Comparison of ENCODE assay signal across 8 cellular contexts in genomic region chr3:42300013-42300412, GRCh38. TPM values are rescaled to one million over a fixed set of nuclear protein-coding genes. Genes with fewer than 3 reads are reported as not detected.
A peak's percentile ranks its signal among the peaks of the same experiment; 100 is the strongest.
DNase-seq lines count a peak whose midpoint lies in the region; ATAC-seq, FAIRE-seq and TF ChIP-seq lines count a peak whose summit lies in the region.

No MANE protein-coding gene starts in this region.

- no peaks in the 10 kb centered on the region for H3K79me2 ChIP-seq in endothelial cell of umbilical vein (ENCODE audit: control insufficient read depth, insufficient read depth, low read length)

- H3K36me3 ChIP-seq in endothelial cell of umbilical vein (ENCODE audit: control insufficient read depth in 2 of 2, extremely low read depth in 1 of 2, insufficient read depth in 2 of 2, low read length in 2 of 2) (no peaks in the 10 kb centered on the region), left ventricle myocardium inferior (no peaks in the 10 kb centered on the region)

- no peak overlapping the region for H3K4me2 ChIP-seq in endothelial cell of umbilical vein (ENCODE audit: insufficient read depth, low read length)

- H3K9ac ChIP-seq in endothelial cell of umbilical vein (replicated peaks; ENCODE audit: extremely low read depth, insufficient read depth, low read length) = no peak overlapping the region

- no peak for FAIRE-seq in H54 (lab: Jason Lieb, UNC)
- peak; percentile 72 for FAIRE-seq in endothelial cell of umbilical vein (lab: Jason Lieb, UNC)

- no peaks in the 10 kb centered on the region for H4K20me1 ChIP-seq in endothelial cell of umbilical vein (replicated peaks; ENCODE audit: control insufficient read depth, extremely low read depth, insufficient read depth, low read length)

- no peak overlapping the region for H2AFZ ChIP-seq in endothelial cell of umbilical vein (ENCODE audit: low read depth, low read length)

- CTCF ChIA-PET in endothelial cell of umbilical vein (lab: Charles Lee) = no interaction called here

- dilution Hi-C loops in endothelial cell of umbilical vein (cut with MboI; ENCODE audit: extremely low pct_ligation_motif_present, low sequenced_read_pairs) = no loop called here

- BruUV-seq in endothelial cell of umbilical vein (replicated peaks; lab: Mats Ljungman, UMichigan) = no TSS peak

- no peaks in the 10 kb centered on the region for H3K4me1 ChIP-seq in endothelial cell of umbilical vein (ENCODE audit: control insufficient read depth, extremely low read depth, insufficient read depth, low read length)
- H3K4me1 ChIP-seq in left ventricle myocardium inferior = no peaks in the 10 kb centered on the region

- H3K9me3 ChIP-seq in endothelial cell of umbilical vein (replicated peaks; ENCODE audit: control insufficient read depth, insufficient read depth, low read length) (no peaks in the 10 kb centered on the region), left ventricle myocardium inferior (replicated peaks) (peaks cover 4% of the 10 kb centered on the region)

- no peaks in the 10 kb centered on the region for H3K9me1 ChIP-seq in endothelial cell of umbilical vein (replicated peaks; ENCODE audit: control insufficient read depth, extremely low read depth, insufficient read depth, low read length)

- DNase-seq in H54 (ENCODE audit: insufficient read length, low spot score) (peak; percentile 12), NCI-H345 (lab: John Stamatoyannopoulos, UW) (peak; percentile 51), endothelial cell of umbilical vein (ENCODE audit: low read depth, low spot score) (peak; percentile 38), renal cortical epithelial cell (ENCODE audit: low read depth) (peak; percentile 47), left ventricle myocardium inferior (no peak), dorsolateral prefrontal cortex (no peak)

- no peak overlapping the region for H3K4me3 ChIP-seq in endothelial cell of umbilical vein (replicated peaks in 1 of 3; ENCODE audit: insufficient read depth in 1 of 3, low read depth in 1 of 3, low read length in 3 of 3)
- H3K4me3 ChIP-seq in left ventricle myocardium inferior = no peak overlapping the region
- H3K4me3 ChIP-seq in dorsolateral prefrontal cortex = no peak overlapping the region

- TF ChIP-seq POLR2A in H54 (IDR thresholded peaks at IDR 0.05; ENCODE audit: low read depth, low read length) (no peak), endothelial cell of umbilical vein (IDR thresholded peaks at IDR 0.05; ENCODE audit: low read depth, low read length) (no peak)

- ATAC-seq in HG02870 (IDR thresholded peaks at IDR 0.05; ENCODE audit: unreplicated experiment) (no peak), HG03135 (IDR thresholded peaks at IDR 0.05; ENCODE audit: unreplicated experiment) (no peak)

- intact Hi-C loops in endothelial cell of umbilical vein (cut with micrococcal nuclease) (no loop called here), left ventricle myocardium inferior (cut with micrococcal nuclease) (no loop called here), dorsolateral prefrontal cortex (cut with DNase I) (no loop called here)

- TF ChIP-seq CTCF in endothelial cell of umbilical vein (IDR thresholded peaks at IDR 0.05; ENCODE audit: extremely low read depth in 1 of 2, insufficient read depth in 1 of 2, low read depth in 1 of 2, low read length in 2 of 2) (no peak), left ventricle myocardium inferior (IDR thresholded peaks at IDR 0.05; ENCODE audit: borderline replicate concordance) (no peak), dorsolateral prefrontal cortex (IDR thresholded peaks at IDR 0.05 in 54 of 56, conservative IDR thresholded peaks at IDR 0.05 in 2 of 56; ENCODE audit: low read depth in 1 of 56, partially characterized antibody in 56 of 56) (no peak)

- no peaks in the 10 kb centered on the region for H3K27me3 ChIP-seq in endothelial cell of umbilical vein (ENCODE audit: control insufficient read depth in 2 of 2, insufficient read depth in 2 of 2, low read length in 2 of 2)
- peaks cover 41% of the 10 kb centered on the region for H3K27me3 ChIP-seq in left ventricle myocardium inferior (ENCODE audit: low read depth)
- H3K27me3 ChIP-seq in dorsolateral prefrontal cortex = peaks cover 0 to 9% (median 0%) of the 10 kb centered on the region in 45 donors

- POLR2A ChIA-PET in endothelial cell of umbilical vein (lab: Charles Lee) = no interaction called here

- H3K27ac ChIP-seq in endothelial cell of umbilical vein (ENCODE audit: insufficient read depth, low read depth, low read length) (no peak overlapping the region), left ventricle myocardium inferior (replicated peaks) (no peak overlapping the region), dorsolateral prefrontal cortex (no peak overlapping the region)

TF ChIP-seq in endothelial cell of umbilical vein, 7 proteins besides CTCF, POLR2A, EP300 and RAD21:
- TF ChIP-seq, protein P1, sequence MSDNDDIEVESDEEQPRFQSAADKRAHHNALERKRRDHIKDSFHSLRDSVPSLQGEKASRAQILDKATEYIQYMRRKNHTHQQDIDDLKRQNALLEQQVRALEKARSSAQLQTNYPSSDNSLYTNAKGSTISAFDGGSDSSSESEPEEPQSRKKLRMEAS (IDR thresholded peaks at IDR 0.05; ENCODE audit: insufficient read depth, insufficient read length) = no peak
TF ChIP-seq in endothelial cell of umbilical vein: peak in this region for 0.

RNA-seq across cellular contexts. Expression of gene CCK, which starts 34.0 kb away (rescaled TPM):
- total RNA-seq in endothelial cell of umbilical vein (not detected in 2 replicates), renal cortical epithelial cell (0.69 and 7.6 TPM in 2 replicates), left ventricle myocardium inferior (not detected), dorsolateral prefrontal cortex (100 to 1,000 TPM; 107 to 556 (median 326) TPM)
- not detected in 2 replicates for polyA plus RNA-seq in endothelial cell of umbilical vein
- not detected in 2 replicates for polyA plus RNA-seq in endothelial cell of umbilical vein (2011; cell fraction: cytosol; rRNA removed)
- not detected in 2 replicates for polyA plus RNA-seq in endothelial cell of umbilical vein (2011; cell fraction: nucleus; rRNA removed)
- polyA plus RNA-seq in endothelial cell of umbilical vein (2012) = not detected in 2 replicates
- not detected in 2 replicates for polyA minus RNA-seq in endothelial cell of umbilical vein
- polyA minus RNA-seq in endothelial cell of umbilical vein (2011; cell fraction: cytosol; rRNA and poly(A)+ RNA removed) = not detected
- polyA minus RNA-seq in endothelial cell of umbilical vein (2011; cell fraction: nucleus; rRNA and poly(A)+ RNA removed) = not detected in 2 replicates

Comparison
In these comparisons a context has a peak if more than half of its experiments do, and no peak if none do; other contexts are left out.
1. DNase-seq: peak in H54 (single experiment), NCI-H345 (single experiment), endothelial cell of umbilical vein (single experiment) and renal cortical epithelial cell (single experiment); none in left ventricle myocardium inferior (single experiment) and dorsolateral prefrontal cortex (0 of 10).
2. RNA of gene CCK, which starts 34.0 kb away (total RNA-seq): 107 to 556 TPM in dorsolateral prefrontal cortex; 0.69 to 7.6 TPM in renal cortical epithelial cell, not detected in endothelial cell of umbilical vein and not detected in left ventricle myocardium inferior (single experiment); every median in the first group is over 10 times any median in the second.